In genomic region chr11:113952588-113952987, GRCh38 we compare ENCODE assay signal across 30 cellular contexts. TPM values are rescaled to one million over a fixed set of nuclear protein-coding genes. Genes with fewer than 3 reads are reported as not detected.
DNase-seq lines count a peak whose midpoint lies in the region; ATAC-seq, FAIRE-seq and TF ChIP-seq lines count a peak whose summit lies in the region.
"Had no signal": no experiment of that assay in that cellular context is flagged by ENCODE, and none has a peak within 500 bp of the region (broad histone marks: within the 10 kb centered on the region; RNA-seq: fewer than 3 reads in every experiment).

No MANE protein-coding gene starts in this region.

- peak overlapping the region; percentile 20 for H2BK15ac ChIP-seq in H1 (ENCODE audit: low read length)

- H3K4me3 Mint-ChIP-seq in activated naive CD8-positive, alpha-beta T cell, result no peak overlapping the region
- no peak overlapping the region for H3K4me3 Mint-ChIP-seq in activated naive CD8-positive, alpha-beta T cell treated with anti-CD3 and anti-CD28 coated beads for 36 hours
- H3K4me3 Mint-ChIP-seq: activated CD4-positive, alpha-beta T cell treated with anti-CD3 and anti-CD28 coated beads, Interleukin-2, amount 10 ng/mL, durations not matched to agents 7 days and 5 days; memory B cell; stimulated activated naive CD8-positive, alpha-beta T cell treated with anti-CD3 and anti-CD28 coated beads, Interleukin-15, amount 100 ng/mL, for 72 hours had no signal

- no peak overlapping the region for H3K4me2 ChIP-seq in H1 (ENCODE audit: insufficient read depth in 1 of 2, low read depth in 2 of 2, low read length in 2 of 2)

- H3K9me3 ChIP-seq in H1 (ENCODE audit: insufficient read depth in 2 of 2, low read depth in 1 of 2, low read length in 1 of 2) (no peaks in the 10 kb centered on the region), neutrophil (no peaks in the 10 kb centered on the region)
- H3K9me3 ChIP-seq: gastrocnemius medialis, thoracic aorta, uterus had no signal

- TF ChIP-seq POLR2A in H1 (IDR thresholded peaks at IDR 0.05; ENCODE audit: control extremely low read depth in 1 of 2, low read depth in 2 of 2, low read length in 2 of 2), result no peak

- no peaks in the 10 kb centered on the region for H3K23me2 ChIP-seq in H1 (ENCODE audit: low read depth, low read length)

- peaks cover 2 to 11% (median 6%) of the 10 kb centered on the region in 4 experiments for H3K4me1 ChIP-seq in H1 (replicated peaks in 1 of 4; ENCODE audit: control insufficient read depth in 3 of 4, insufficient read depth in 4 of 4, low read length in 3 of 4)
- H3K4me1 ChIP-seq in neutrophil (ENCODE audit: control insufficient read depth in 1 of 2, insufficient read depth in 1 of 2, low read depth in 1 of 2, low read length in 1 of 2), result peaks cover 35 to 37% of the 10 kb centered on the region in 2 experiments
- H3K4me1 ChIP-seq: gastrocnemius medialis, uterus had no signal

- no peak overlapping the region for H2BK120ac ChIP-seq in H1 (replicated peaks; ENCODE audit: low read depth, low read length)

- ATAC-seq in HG03108 (IDR thresholded peaks at IDR 0.05; ENCODE audit: unreplicated experiment), result no peak
- ATAC-seq: activated naive CD4-positive, alpha-beta T cell treated with anti-CD3 and anti-CD28 coated beads, Interleukin-2, amount 50 U/mL, for 72 hours; gastrocnemius medialis; PC-3; stimulated activated naive CD8-positive, alpha-beta T cell treated with anti-CD3 and anti-CD28 coated beads, Interleukin-15, amount 100 ng/mL, for 72 hours had no signal

- H3K27ac ChIP-seq in H1 (ENCODE audit: low read depth, low read length) (no peak overlapping the region), neutrophil (peak overlapping the region; percentile 75)
- H3K27ac ChIP-seq: C4-2B, gastrocnemius medialis, thoracic aorta, uterus had no signal

- H3K18ac ChIP-seq in H1 (ENCODE audit: extremely low read depth, low read length), result peak overlapping the region; percentile 63

- H4K91ac ChIP-seq in H1 (replicated peaks; ENCODE audit: insufficient read length, low read length), result peak overlapping the region; percentile 20

- H3K27me3 ChIP-seq in H1 (replicated peaks in 1 of 4; ENCODE audit: control insufficient read depth in 3 of 4, extremely low read depth in 1 of 4, insufficient read depth in 3 of 4, low read length in 3 of 4) (peaks cover 0 to 2% (median 0%) of the 10 kb centered on the region in 4 experiments; a peak in 2 of 7 replicates), neutrophil (no peaks in the 10 kb centered on the region)
- H3K27me3 ChIP-seq: uterus had no signal

- no peak for TF ChIP-seq EP300 in H1 (IDR thresholded peaks at IDR 0.05; ENCODE audit: borderline replicate concordance in 1 of 2, low read depth in 2 of 2, low read length in 2 of 2)

- POLR2A ChIA-PET in H1 (lab: Charles Lee; ENCODE audit: partially characterized antibody), result interaction anchor here (1.0 kb wide), 1 partner anchor 40 kb away, joined by 3 read pairs; no protein-coding TSS in a partner anchor

- no peak for DNase-seq in activated naive CD8-positive, alpha-beta T cell treated with anti-CD3 and anti-CD28 coated beads for 36 hours
- peak; percentile 33 for DNase-seq in NOMO-1 treated with DMSO at 0.1 percent for 48 hours (lab: John Stamatoyannopoulos, UW; ENCODE audit: unreplicated experiment)
- DNase-seq in H1 (ENCODE audit: low read depth in 1 of 2, low spot score in 2 of 2), result no peak
- no peak for DNase-seq in NCI-H1694 (lab: John Stamatoyannopoulos, UW)
- no peak for DNase-seq in G401 (ENCODE audit: low spot score)
- DNase-seq: 8988T; activated CD4-positive, alpha-beta T cell treated with anti-CD3 and anti-CD28 coated beads, Interleukin-2, amount 10 ng/mL, durations not matched to agents 7 days and 5 days; aorta; gastrocnemius medialis; MM.1S; NCI-H1436 treated with DMSO at 0.1 percent for 48 hours; NCI-H446 treated with DMSO at 0.1 percent for 48 hours; NCI-H82; PC-3; stimulated activated CD4-positive, alpha-beta T cell treated with anti-CD3 and anti-CD28 coated beads, Interleukin-12 subunit alpha, Interleukin-12 subunit beta, amount 100 ng/mL, for 4 hours; stimulated activated CD4-positive, alpha-beta T cell treated with anti-CD3 and anti-CD28 coated beads, Interleukin-2, amount 100 ng/mL, for 48 hours; stimulated activated naive CD8-positive, alpha-beta T cell treated with anti-CD3 and anti-CD28 coated beads, Interleukin-15, amount 100 ng/mL, for 72 hours; uterus had no signal

- no peaks in the 10 kb centered on the region for H4K20me1 ChIP-seq in H1 (replicated peaks in 1 of 2; ENCODE audit: control insufficient read depth in 1 of 2, insufficient read depth in 2 of 2, low read length in 2 of 2)

- WGBS in H1 (ENCODE audit: extremely low coverage in 1 of 2, insufficient coverage in 1 of 2, insufficient read length in 1 of 2, insufficient replicate concordance in 2 of 2, low coverage in 1 of 2, low lambda C conversion rate in 2 of 2, missing lambda C conversion rate in 1 of 2), 2 experiments, result 88% methylated on average over 10 of the region's 10 CpGs; no CpG with 5 or more reads in 1 of the 2 experiments

- H2AK5ac ChIP-seq in H1 (ENCODE audit: low read depth, low read length), result no peak overlapping the region

- CTCF ChIA-PET in H1 (lab: Charles Lee; ENCODE audit: partially characterized antibody), result interaction anchor here (1.2 to 2.9 kb wide), 4 partner anchors 11 to 57 kb away, joined by 3 to 22 read pairs (median 8); partner anchors contain the start of gene HTR3A

- no peak overlapping the region for H3K56ac ChIP-seq in H1 (replicated peaks; ENCODE audit: insufficient read length, low read depth, low read length)

- peaks cover 10% of the 10 kb centered on the region for H3K27me3 Mint-ChIP-seq in activated naive CD8-positive, alpha-beta T cell
- H3K27me3 Mint-ChIP-seq in activated naive CD8-positive, alpha-beta T cell treated with anti-CD3 and anti-CD28 coated beads for 36 hours, result peaks cover 8% of the 10 kb centered on the region

- no peak overlapping the region for H3K23ac ChIP-seq in H1 (ENCODE audit: insufficient read length)

- H3K36me3 ChIP-seq in H1 (ENCODE audit: control insufficient read depth in 2 of 4, insufficient read depth in 4 of 4, low read length in 3 of 4) (no peaks in the 10 kb centered on the region), neutrophil (no peaks in the 10 kb centered on the region)
- H3K36me3 ChIP-seq: gastrocnemius medialis, thoracic aorta, uterus had no signal

- H3K4ac ChIP-seq in H1 (replicated peaks; ENCODE audit: insufficient read length, low read depth, low read length), result no peak overlapping the region

- no peak overlapping the region for H2BK5ac ChIP-seq in H1 (ENCODE audit: low read depth, low read length)

- H3K4me3 ChIP-seq in H1 (ENCODE audit: extremely low read depth in 1 of 4, insufficient read depth in 2 of 4, low read depth in 3 of 4, low read length in 4 of 4), result no peak overlapping the region
- peak overlapping the region; percentile 22 to 39 for H3K4me3 ChIP-seq in neutrophil (ENCODE audit: low read depth in 1 of 2, low read length in 1 of 2)
- H3K4me3 ChIP-seq: gastrocnemius medialis, thoracic aorta, uterus had no signal

- H2BK12ac ChIP-seq in H1 (ENCODE audit: low read depth, low read length), result peak overlapping the region; percentile 30; the same call in 1 of the 2 replicates

- H4K8ac ChIP-seq in H1 (ENCODE audit: extremely low read depth, insufficient read depth, low read length), result no peak overlapping the region

- in situ Hi-C loops in G401 (cut with HindIII; ENCODE audit: low sequenced_read_pairs), result no loop called here

- no peak overlapping the region for H4K5ac ChIP-seq in H1 (ENCODE audit: insufficient read length, low read depth, low read length)

- no peaks in the 10 kb centered on the region for H3K36me3 Mint-ChIP-seq in activated naive CD8-positive, alpha-beta T cell
- no peaks in the 10 kb centered on the region for H3K36me3 Mint-ChIP-seq in activated naive CD8-positive, alpha-beta T cell treated with anti-CD3 and anti-CD28 coated beads for 36 hours
- H3K36me3 Mint-ChIP-seq: activated naive CD4-positive, alpha-beta T cell treated with anti-CD3 and anti-CD28 coated beads, Interleukin-2, amount 50 U/mL, for 72 hours; memory B cell had no signal

- H3K9me3 Mint-ChIP-seq in activated naive CD8-positive, alpha-beta T cell (ENCODE audit: low read depth), result no peaks in the 10 kb centered on the region
- no peaks in the 10 kb centered on the region for H3K9me3 Mint-ChIP-seq in activated naive CD8-positive, alpha-beta T cell treated with anti-CD3 and anti-CD28 coated beads for 36 hours
- H3K9me3 Mint-ChIP-seq: activated CD4-positive, alpha-beta T cell treated with anti-CD3 and anti-CD28 coated beads, Interleukin-2, amount 10 ng/mL, durations not matched to agents 7 days and 5 days; activated naive CD4-positive, alpha-beta T cell treated with anti-CD3 and anti-CD28 coated beads, Interleukin-2, amount 50 U/mL, for 72 hours; memory B cell; stimulated activated naive CD8-positive, alpha-beta T cell treated with anti-CD3 and anti-CD28 coated beads, Interleukin-15, amount 100 ng/mL, for 72 hours had no signal

- peak overlapping the region; percentile 79; the same call in 1 of the 2 replicates for H2AFZ ChIP-seq in H1 (ENCODE audit: low read length)

- peak overlapping the region; percentile 67; the same call in 1 of the 2 replicates for H2BK20ac ChIP-seq in H1 (ENCODE audit: low read length)

- no peaks in the 10 kb centered on the region for H3K79me2 ChIP-seq in H1 (ENCODE audit: control insufficient read depth in 1 of 2, insufficient read depth in 2 of 2, low read length in 2 of 2)

- no peak for FAIRE-seq in H1 (lab: Jason Lieb, UNC)
- FAIRE-seq: endothelial cell of umbilical vein, G401.6, HTR-8/SVneo had no signal

- no peak overlapping the region for H3K9ac ChIP-seq in H1 (replicated peaks in 1 of 4; ENCODE audit: extremely low read depth in 1 of 4, low read depth in 3 of 4, low read length in 3 of 4)

- no peak overlapping the region for H3K14ac ChIP-seq in H1 (ENCODE audit: insufficient read length)

- peak overlapping the region; percentile 4 for H3K27ac Mint-ChIP-seq in activated naive CD8-positive, alpha-beta T cell
- no peak overlapping the region for H3K27ac Mint-ChIP-seq in activated naive CD8-positive, alpha-beta T cell treated with anti-CD3 and anti-CD28 coated beads for 36 hours
- H3K27ac Mint-ChIP-seq: activated CD4-positive, alpha-beta T cell treated with anti-CD3 and anti-CD28 coated beads, Interleukin-2, amount 10 ng/mL, durations not matched to agents 7 days and 5 days; activated naive CD4-positive, alpha-beta T cell treated with anti-CD3 and anti-CD28 coated beads, Interleukin-2, amount 50 U/mL, for 72 hours; memory B cell had no signal

- no peak for TF ChIP-seq RAD21 in H1 (IDR thresholded peaks at IDR 0.05 in 1 of 2, conservative IDR thresholded peaks at IDR 0.05 in 1 of 2; ENCODE audit: low read depth in 2 of 2, low read length in 2 of 2)

- no peaks in the 10 kb centered on the region for H3K79me1 ChIP-seq in H1 (ENCODE audit: low read depth, low read length)

- H3K4me1 Mint-ChIP-seq in activated naive CD8-positive, alpha-beta T cell (ENCODE audit: low read depth), result no peaks in the 10 kb centered on the region
- H3K4me1 Mint-ChIP-seq in activated naive CD8-positive, alpha-beta T cell treated with anti-CD3 and anti-CD28 coated beads for 36 hours, result no peaks in the 10 kb centered on the region
- H3K4me1 Mint-ChIP-seq: activated CD4-positive, alpha-beta T cell treated with anti-CD3 and anti-CD28 coated beads, Interleukin-2, amount 10 ng/mL, durations not matched to agents 7 days and 5 days; stimulated activated naive CD8-positive, alpha-beta T cell treated with anti-CD3 and anti-CD28 coated beads, Interleukin-15, amount 100 ng/mL, for 72 hours had no signal

- TF ChIP-seq CTCF in H1 (IDR thresholded peaks at IDR 0.05; ENCODE audit: control extremely low read depth in 1 of 3, insufficient read depth in 1 of 3, low read depth in 1 of 3, low read length in 3 of 3) (no peak), neutrophil (IDR thresholded peaks at IDR 0.05) (no peak)

RNA-seq across cellular contexts. Expression of gene HTR3A, which starts 22.3 kb away (rescaled TPM):
- total RNA-seq in activated naive CD8-positive, alpha-beta T cell treated with anti-CD3 and anti-CD28 coated beads for 36 hours, result not detected
- total RNA-seq in H1 (2021; fragmentation: NEBNext Ultra II Directional; extraction: Animal tissue kit (Norgen Biotek cat#: 25700)), result 6.5 and 7.5 TPM in 2 replicates
- 8.9 and 9.3 TPM in 2 replicates for polyA plus RNA-seq in H1 (2011; rRNA removed)
- polyA plus RNA-seq in H1 (2011; cell fraction: cytosol; rRNA removed), result 8.3 TPM
- polyA plus RNA-seq in H1 (2011; cell fraction: nucleus; rRNA removed), result 9.4 TPM
- polyA plus RNA-seq in H1 (2012, experiment 1 of 2), result 5.6 to 8.5 TPM (median 7.1 TPM) in 4 replicates
- 7.9 TPM for polyA plus RNA-seq in H1 (2012, experiment 2 of 2)
- 6.6 TPM for polyA plus RNA-seq in H1 (2013, experiment 1 of 2)
- 7.9 TPM for polyA plus RNA-seq in H1 (2013, experiment 2 of 2)
- polyA minus RNA-seq in H1 (2011; rRNA and poly(A)+ RNA removed), result 9.5 and 11.4 TPM in 2 replicates
- 2.8 TPM for polyA minus RNA-seq in H1 (2011; cell fraction: cytosol; rRNA and poly(A)+ RNA removed)
- 4.7 TPM for polyA minus RNA-seq in H1 (2011; cell fraction: nucleus; rRNA and poly(A)+ RNA removed)
- total RNA-seq in G401 (2014; rRNA removed; shearing (Covaris generic)), result not detected in 2 replicates
- total RNA-seq: activated CD4-positive, alpha-beta T cell treated with anti-CD3 and anti-CD28 coated beads, Interleukin-2, amount 10 ng/mL, durations not matched to agents 7 days and 5 days; activated CD8-positive, alpha-beta memory T cell treated with anti-CD3 and anti-CD28 coated beads for 36 hours; activated naive CD4-positive, alpha-beta T cell treated with anti-CD3 and anti-CD28 coated beads, Interleukin-2, amount 50 U/mL, for 72 hours; aorta; endothelial cell of umbilical vein; gastrocnemius medialis; PC-3; thoracic aorta had no signal
- polyA plus RNA-seq: endothelial cell of umbilical vein, neural cell had no signal

RNA-seq across cellular contexts. Expression of gene HTR3B, which starts 48.0 kb away (rescaled TPM):
- total RNA-seq in activated naive CD8-positive, alpha-beta T cell treated with anti-CD3 and anti-CD28 coated beads for 36 hours, result not detected
- total RNA-seq in H1 (2021; fragmentation: NEBNext Ultra II Directional; extraction: Animal tissue kit (Norgen Biotek cat#: 25700)), result not detected in 2 replicates
- polyA plus RNA-seq in H1 (2011; rRNA removed), result not detected in 2 replicates
- not detected for polyA plus RNA-seq in H1 (2011; cell fraction: cytosol; rRNA removed)
- polyA plus RNA-seq in H1 (2011; cell fraction: nucleus; rRNA removed), result not detected
- not detected in 4 replicates for polyA plus RNA-seq in H1 (2012, experiment 1 of 2)
- not detected for polyA plus RNA-seq in H1 (2012, experiment 2 of 2)
- not detected for polyA plus RNA-seq in H1 (2013, experiment 1 of 2)
- not detected for polyA plus RNA-seq in H1 (2013, experiment 2 of 2)
- polyA minus RNA-seq in H1 (2011; rRNA and poly(A)+ RNA removed), result not detected in 2 replicates
- polyA minus RNA-seq in H1 (2011; cell fraction: cytosol; rRNA and poly(A)+ RNA removed), result not detected
- polyA minus RNA-seq in H1 (2011; cell fraction: nucleus; rRNA and poly(A)+ RNA removed), result not detected
- total RNA-seq in G401 (2014; rRNA removed; shearing (Covaris generic)), result not detected in 2 replicates
- total RNA-seq: activated CD4-positive, alpha-beta T cell treated with anti-CD3 and anti-CD28 coated beads, Interleukin-2, amount 10 ng/mL, durations not matched to agents 7 days and 5 days; activated CD8-positive, alpha-beta memory T cell treated with anti-CD3 and anti-CD28 coated beads for 36 hours; activated naive CD4-positive, alpha-beta T cell treated with anti-CD3 and anti-CD28 coated beads, Interleukin-2, amount 50 U/mL, for 72 hours; aorta; endothelial cell of umbilical vein; gastrocnemius medialis; PC-3; thoracic aorta; uterus had no signal
- polyA plus RNA-seq: aorta, endothelial cell of umbilical vein, neural cell had no signal

Comparison
In these comparisons a context has a peak if more than half of its experiments do, and no peak if none do; other contexts are left out.
1. H3K4me3 ChIP-seq: peak in neutrophil (2 of 2); none in H1 (0 of 4).